Comparison of ENCODE assay signal across 1 cellular context in the genomic region with DNA sequence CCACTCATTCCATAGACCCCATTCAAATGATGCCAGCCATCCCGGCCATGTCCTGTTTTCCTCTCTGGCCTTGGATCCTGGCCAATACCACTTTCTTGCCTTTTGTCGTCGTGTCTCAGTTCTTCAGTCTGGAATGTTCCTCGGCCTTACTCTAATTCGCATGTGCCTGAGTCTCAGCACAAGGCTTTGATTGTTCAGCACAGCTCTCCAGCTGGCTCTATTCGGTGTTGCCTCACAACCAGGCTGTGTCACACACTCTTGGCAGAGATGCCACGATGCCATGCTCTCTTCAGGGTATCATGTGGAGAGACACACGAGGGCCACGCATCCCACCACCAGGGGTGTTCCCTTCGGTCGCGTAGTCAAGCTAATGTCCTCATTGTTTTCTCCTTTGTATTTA.
TF ChIP-seq lines count a peak whose summit lies in the region.

No MANE protein-coding gene starts in this region.

TF ChIP-seq in endothelial cell of umbilical vein, 7 proteins besides CTCF, POLR2A, EP300 and RAD21:
- TF ChIP-seq, protein P1, sequence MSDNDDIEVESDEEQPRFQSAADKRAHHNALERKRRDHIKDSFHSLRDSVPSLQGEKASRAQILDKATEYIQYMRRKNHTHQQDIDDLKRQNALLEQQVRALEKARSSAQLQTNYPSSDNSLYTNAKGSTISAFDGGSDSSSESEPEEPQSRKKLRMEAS (IDR thresholded peaks at IDR 0.05; ENCODE audit: insufficient read depth, insufficient read length): no peak
- TF ChIP-seq GATA2 (IDR thresholded peaks at IDR 0.05; ENCODE audit: insufficient read depth, insufficient read length, low read depth, low read length) (no peak), FOS (IDR thresholded peaks at IDR 0.05; ENCODE audit: borderline replicate concordance, insufficient read depth, low read length) (no peak), EZH2 (IDR thresholded peaks at IDR 0.05; ENCODE audit: borderline replicate concordance, low read depth, low read length, severe bottlenecking) (no peak), POLR2AphosphoS5 (IDR thresholded peaks at IDR 0.05; ENCODE audit: insufficient read depth, low read depth, low read length) (no peak)
